ENCODE assay signal across 30 cellular contexts in the genomic region with DNA sequence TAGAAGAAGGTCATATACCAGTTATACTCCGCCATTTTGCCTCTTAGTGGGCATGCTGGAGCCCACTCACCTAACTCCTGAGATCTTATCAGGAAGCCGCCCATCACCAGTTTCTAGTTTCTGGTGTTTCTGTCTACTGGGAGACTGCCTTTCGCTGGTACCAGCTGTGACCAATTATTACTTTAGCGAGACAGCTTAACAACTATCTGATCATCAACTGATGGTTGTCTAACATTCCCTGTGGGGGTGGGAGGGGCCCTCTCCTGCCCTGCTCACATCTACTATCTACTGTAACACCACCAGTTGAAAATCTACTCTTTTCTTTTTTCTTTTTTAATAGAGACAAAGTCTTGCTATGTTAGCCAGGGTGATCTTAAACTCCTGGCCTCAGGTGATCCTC. TPM values are rescaled to one million over a fixed set of nuclear protein-coding genes. Genes with fewer than 3 reads are reported as not detected.
"Had no signal": no experiment of that assay in that cellular context is flagged by ENCODE, and none has a peak within 500 bp of the region (broad histone marks: within the 10 kb centered on the region; RNA-seq: fewer than 3 reads in every experiment).

No MANE protein-coding gene starts in this region.

- H3K9me3 ChIP-seq: colonic mucosa, esophagus muscularis mucosa, esophagus squamous epithelium, gastrocnemius medialis, gastroesophageal sphincter, heart left ventricle, heart right ventricle had no signal

- FAIRE-seq: colon, endometrium, endothelial cell of umbilical vein, frontal cortex had no signal

- H3K4me3 ChIP-seq: colonic mucosa, coronary artery, dorsolateral prefrontal cortex, esophagus muscularis mucosa, esophagus squamous epithelium, gastrocnemius medialis, gastroesophageal sphincter, heart left ventricle, heart right ventricle had no signal

- DNase-seq: colonic mucosa; cortex of kidney; dermis blood vessel endothelial cell; dorsolateral prefrontal cortex; effector CD4-positive, alpha-beta T cell; effector CD8-positive, alpha-beta T cell; effector memory CD4-positive, alpha-beta T cell; effector memory CD8-positive, alpha-beta T cell; endodermal cell; esophagus squamous epithelium; foreskin fibroblast; foreskin keratinocyte; foreskin melanocyte; gastrocnemius medialis; glutamatergic neuron; head of caudate nucleus; heart left ventricle; heart right ventricle had no signal

- H3K9me3 Mint-ChIP-seq: dendritic cell treated with granulocyte-macrophage colony-stimulating factor and Interleukin-4, amounts not matched to agents 40 ng/mL and 50 ng/mL, for 4 days; effector memory CD8-positive, alpha-beta T cell; endodermal cell had no signal

- H3K27ac ChIP-seq: colonic mucosa, coronary artery, dorsolateral prefrontal cortex, epithelial cell of prostate, esophagus muscularis mucosa, esophagus squamous epithelium, foreskin keratinocyte, gastrocnemius medialis, gastroesophageal sphincter, heart left ventricle, heart right ventricle had no signal

- H3K4me1 ChIP-seq: colonic mucosa, esophagus muscularis mucosa, esophagus squamous epithelium, foreskin keratinocyte, gastrocnemius medialis, gastroesophageal sphincter, heart left ventricle, heart right ventricle had no signal

- ATAC-seq: effector memory CD8-positive, alpha-beta T cell; esophagus mucosa; foreskin keratinocyte; gastrocnemius medialis; gastroesophageal sphincter; heart left ventricle; heart right ventricle had no signal

- H3K27ac Mint-ChIP-seq: dendritic cell treated with granulocyte-macrophage colony-stimulating factor and Interleukin-4, amounts not matched to agents 40 ng/mL and 50 ng/mL, for 4 days; effector memory CD8-positive, alpha-beta T cell; endodermal cell had no signal

- H3K27me3 ChIP-seq: colonic mucosa, dorsolateral prefrontal cortex, esophagus muscularis mucosa, esophagus squamous epithelium, foreskin keratinocyte, gastrocnemius medialis, gastroesophageal sphincter, heart left ventricle, heart right ventricle had no signal

- H3K4me1 Mint-ChIP-seq: endodermal cell had no signal

- H3K36me3 ChIP-seq: colonic mucosa, esophagus muscularis mucosa, esophagus squamous epithelium, gastrocnemius medialis, gastroesophageal sphincter, heart left ventricle, heart right ventricle had no signal

- H3K4me3 Mint-ChIP-seq: dendritic cell treated with granulocyte-macrophage colony-stimulating factor and Interleukin-4, amounts not matched to agents 40 ng/mL and 50 ng/mL, for 4 days; effector memory CD8-positive, alpha-beta T cell; endodermal cell had no signal

RNA-seq across cellular contexts. Expression of a gene that starts 46.2 kb away (rescaled TPM):
- total RNA-seq: colonic mucosa, dermis blood vessel endothelial cell, dermis microvascular lymphatic vessel endothelial cell, endodermal cell, endothelial cell of umbilical vein, esophagus muscularis mucosa, gastroesophageal sphincter, glomerular endothelial cell had no signal
- polyA plus RNA-seq: endothelial cell of umbilical vein had no signal
